In genomic region chrX:71565634-71566033, GRCh38 we compare ENCODE assay signal across 17 cellular contexts. TPM values are rescaled to one million over a fixed set of nuclear protein-coding genes. Genes with fewer than 3 reads are reported as not detected.
"Had no signal": no experiment of that assay in that cellular context is flagged by ENCODE, and none has a peak within 500 bp of the region (broad histone marks: within the 10 kb centered on the region; RNA-seq: fewer than 3 reads in every experiment).

No MANE protein-coding gene starts in this region.

- ATAC-seq: activated CD4-positive, alpha-beta T cell treated with anti-CD3 and anti-CD28 coated beads for 36 hours; pancreas; upper lobe of right lung had no signal

- H3K27me3 ChIP-seq: ascending aorta, testis, upper lobe of right lung had no signal

- H3K27ac ChIP-seq: ascending aorta, pancreas, testis, upper lobe of right lung, WERI-Rb-1 had no signal

- H3K9me3 ChIP-seq: ascending aorta, pancreas, testis, upper lobe of right lung had no signal

- H3K4me3 ChIP-seq: ascending aorta, lung, pancreas, testis, upper lobe of right lung had no signal

- DNase-seq: activated CD4-positive, alpha-beta memory T cell treated with anti-CD3 and anti-CD28 coated beads, Interleukin-2, amount 10 ng/mL, durations not matched to agents 7 days and 5 days; activated CD4-positive, alpha-beta T cell treated with anti-CD3 and anti-CD28 coated beads for 36 hours; activated naive CD8-positive, alpha-beta T cell treated with anti-CD3 and anti-CD28 coated beads, Interleukin-2, amount 10 ng/mL, durations not matched to agents 7 days and 5 days; effector CD4-positive, alpha-beta T cell; glutamatergic neuron; naive B cell; pancreas; stimulated activated CD4-positive, alpha-beta T cell treated with anti-CD3 and anti-CD28 coated beads, Interleukin-4, amount 100 ng/mL, for 1 hour; stimulated activated CD8-positive, alpha-beta memory T cell treated with anti-CD3 and anti-CD28 coated beads, Interleukin-4, amount 100 ng/mL, for 48 hours; SW 1271; testis; upper lobe of right lung; WERI-Rb-1 had no signal

- H3K4me1 ChIP-seq: ascending aorta, pancreas, testis, upper lobe of right lung had no signal

RNA-seq across cellular contexts. Expression of gene CXCR3, which starts 52.7 kb away (rescaled TPM):
- total RNA-seq: ascending aorta, bronchial epithelial cell, fibroblast of villous mesenchyme had no signal
